In the genomic region with DNA sequence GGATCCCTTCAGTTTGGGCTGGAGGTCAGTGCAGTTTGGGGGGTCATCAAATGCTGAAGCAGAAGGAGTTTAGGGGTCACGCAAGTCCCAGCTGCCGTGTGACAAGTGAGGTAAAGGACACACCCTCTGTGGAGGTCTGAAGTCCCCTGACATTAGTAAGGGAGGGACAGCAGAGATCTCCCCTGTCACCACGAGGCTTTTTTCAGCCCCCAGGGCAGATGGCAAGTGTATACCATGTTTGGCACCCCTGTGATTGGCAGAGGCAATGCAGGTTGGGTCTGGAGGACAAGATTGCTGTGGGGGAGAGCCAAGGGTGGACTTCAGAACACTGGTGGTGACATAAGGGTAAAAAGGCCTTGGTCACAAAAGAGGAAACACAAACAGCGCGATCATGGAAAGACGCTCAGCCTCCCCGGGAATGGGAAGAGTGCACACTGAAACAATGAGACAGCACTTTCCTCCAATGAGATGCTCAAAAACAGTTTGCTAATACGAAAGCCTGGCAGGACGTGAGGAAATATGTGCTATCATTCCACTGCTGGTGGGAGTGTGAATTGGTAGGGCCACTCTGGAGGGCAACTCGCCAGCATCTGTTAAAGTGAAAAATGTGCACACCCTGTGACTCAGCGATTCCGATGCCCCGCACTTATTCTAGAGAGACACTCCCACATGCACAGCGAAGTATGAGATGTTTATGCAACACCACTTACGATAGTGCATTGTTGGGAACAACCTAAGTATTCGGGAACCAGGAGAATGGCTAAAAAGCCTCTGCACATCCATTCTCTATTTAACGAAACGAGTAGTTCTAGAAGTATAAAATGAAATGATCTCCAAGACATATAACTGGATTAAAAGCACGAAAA, we compare ENCODE assay signal across 8 cellular contexts. TPM values are rescaled to one million over a fixed set of nuclear protein-coding genes. Genes with fewer than 3 reads are reported as not detected.
DNase-seq lines count a peak whose midpoint lies in the region; ATAC-seq and TF ChIP-seq lines count a peak whose summit lies in the region.

No MANE protein-coding gene starts in this region.

- no peak for TF ChIP-seq CTCF in foreskin fibroblast (IDR thresholded peaks at IDR 0.05; ENCODE audit: low read depth, low read length)
- no peak for TF ChIP-seq CTCF in omental fat pad (IDR thresholded peaks at IDR 0.05)

- H3K4me3 ChIP-seq in foreskin fibroblast (ENCODE audit: low read depth in 1 of 2, low read length in 2 of 2): peak overlapping the region; percentile 2 to 19

- ATAC-seq in omental fat pad (ENCODE audit: low FRiP score) (peak; percentile 95), HG03095 (IDR thresholded peaks at IDR 0.05; ENCODE audit: unreplicated experiment) (no peak), GM18858 (IDR thresholded peaks at IDR 0.05; ENCODE audit: unreplicated experiment) (no peak)

- DNase-seq in DMS153 (lab: John Stamatoyannopoulos, UW) (peak; percentile 20), NCI-H2227 (lab: John Stamatoyannopoulos, UW; ENCODE audit: unreplicated experiment) (peak; percentile 40), foreskin fibroblast (peak; percentile 96 to 97), omental fat pad (ENCODE audit: low spot score) (peak; percentile 97), activated gamma-delta T cell treated with Interleukin-2 at 50 U/mL for 16 hours (no peak)
- DNase-seq in activated T-cell treated with anti-CD3 and anti-CD28 coated beads, Interleukin-2, amount 50 U/mL, for 48 hours: peak; percentile 73 to 76

RNA-seq across cellular contexts. Expression of a gene that starts 14.4 kb away (rescaled TPM):
- under 1 TPM in 3 of 4 donors, not detected in 1; 0.50 to 0.96 (median 0.65) TPM for total RNA-seq in omental fat pad

RNA-seq across cellular contexts. Expression of a gene that starts 21.5 kb away (rescaled TPM):
- total RNA-seq in omental fat pad: 10 to 100 TPM; 16.3 to 26.0 (median 18.5) TPM

RNA-seq across cellular contexts. Expression of a gene that starts 40.1 kb away (rescaled TPM):
- total RNA-seq in omental fat pad: 1 to 10 TPM; 4.2 to 9.6 (median 6.2) TPM

RNA-seq across cellular contexts. Expression of a gene that starts 46.4 kb away (rescaled TPM):
- 100 to 1,000 TPM in 3 of 4 donors, 10 to 100 TPM in 1; 99.9 to 171 (median 142) TPM for total RNA-seq in omental fat pad

RNA-seq across cellular contexts. Expression of a gene that starts 55.0 kb away (rescaled TPM):
- 10 to 100 TPM in 3 of 4 donors, 1 to 10 TPM in 1; 1.9 to 29.0 (median 15.7) TPM for total RNA-seq in omental fat pad
